8 cellular contexts compared by ENCODE assay signal in the genomic region with DNA sequence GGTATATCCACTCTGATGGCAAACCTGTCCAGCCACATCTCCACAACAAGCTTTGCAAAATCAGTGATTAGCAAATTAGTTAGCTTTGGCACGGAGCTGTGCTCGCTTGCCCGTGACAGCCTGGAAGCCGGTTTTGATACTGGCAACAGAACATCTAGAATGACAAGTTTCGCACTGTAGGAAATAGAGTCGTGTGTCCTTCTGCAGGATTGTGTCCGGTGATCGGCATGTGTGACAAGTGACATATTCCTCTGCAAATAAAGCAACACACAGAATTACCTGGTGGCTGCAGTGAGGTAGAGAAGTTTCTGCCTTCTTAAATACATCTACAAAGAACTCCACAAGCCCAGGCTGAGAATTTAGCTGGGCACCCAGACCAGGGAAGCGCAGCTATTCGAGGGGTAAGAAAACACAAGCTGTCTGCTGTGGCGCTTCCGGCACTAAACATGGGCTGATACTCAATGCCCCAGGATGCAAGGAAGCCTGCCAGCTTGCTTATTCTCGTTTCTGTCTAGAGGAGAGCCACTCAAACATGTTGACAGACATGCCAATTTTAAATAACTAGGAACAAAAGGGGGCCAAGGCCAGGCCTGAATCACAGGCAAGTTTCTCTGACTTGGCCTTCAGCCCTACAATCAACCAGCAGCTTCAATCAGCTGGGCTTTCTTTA. TPM values are rescaled to one million over a fixed set of nuclear protein-coding genes. Genes with fewer than 3 reads are reported as not detected.
DNase-seq lines count a peak whose midpoint lies in the region; TF ChIP-seq lines count a peak whose summit lies in the region.

No MANE protein-coding gene starts in this region.

- H3K36me3 Mint-ChIP-seq in neural progenitor cell = peaks cover 49% of the 10 kb centered on the region

- H3K4me1 ChIP-seq in neural progenitor cell = no peaks in the 10 kb centered on the region

- TF ChIP-seq CTCF in neural progenitor cell (IDR thresholded peaks at IDR 0.05) = no peak

- H3K4me2 ChIP-seq in neural progenitor cell = no peak overlapping the region

- no peaks in the 10 kb centered on the region for H3K9me3 Mint-ChIP-seq in neural progenitor cell

- H3K79me2 ChIP-seq in neural progenitor cell (ENCODE audit: low read depth) = no peaks in the 10 kb centered on the region

- no peaks in the 10 kb centered on the region for H3K27me3 Mint-ChIP-seq in neural progenitor cell (ENCODE audit: insufficient read depth, low read depth)

- H3K36me3 ChIP-seq in neural progenitor cell = peaks cover 19% of the 10 kb centered on the region

- H3F3A ChIP-seq in neural progenitor cell (ENCODE audit: low read depth) = peaks cover 44% of the 10 kb centered on the region

- no peaks in the 10 kb centered on the region for H3K4me1 Mint-ChIP-seq in neural progenitor cell

- H3K27ac ChIP-seq in neural progenitor cell = peak overlapping the region; percentile 0

- H3K9me3 ChIP-seq in neural progenitor cell (ENCODE audit: low read depth) = no peaks in the 10 kb centered on the region

- H3K9ac ChIP-seq in neural progenitor cell = no peak overlapping the region

- no peak overlapping the region for H2AFZ ChIP-seq in neural progenitor cell (replicated peaks)

- peak; percentile 54 for DNase-seq in DMS153 (lab: John Stamatoyannopoulos, UW)
- DNase-seq in DMS153 treated with DMSO at 0.1 percent for 48 hours (lab: John Stamatoyannopoulos, UW; ENCODE audit: unreplicated experiment) = no peak
- peak; percentile 12 for DNase-seq in NCI-H2081 treated with DMSO at 0.1 percent for 48 hours (lab: John Stamatoyannopoulos, UW)
- DNase-seq in cerebellum (ENCODE audit: low spot score) = peak; percentile 35
- DNase-seq in neural progenitor cell (ENCODE audit: low spot score) = no peak
- DNase-seq in KG1 (lab: John Stamatoyannopoulos, UW) = no peak
- DNase-seq in activated gamma-delta T cell treated with Interleukin-2 at 50 U/mL for 16 hours = no peak
- no peak for DNase-seq in AML-193 (lab: John Stamatoyannopoulos, UW)

- no peaks in the 10 kb centered on the region for H3K27me3 ChIP-seq in neural progenitor cell

- H3K4me3 ChIP-seq in neural progenitor cell = no peak overlapping the region

- H3K27ac Mint-ChIP-seq in neural progenitor cell = no peak overlapping the region

- no peak overlapping the region for H3K4me3 Mint-ChIP-seq in neural progenitor cell

- H4K20me1 ChIP-seq in neural progenitor cell (ENCODE audit: low read depth) = peaks cover 7% of the 10 kb centered on the region

RNA-seq across cellular contexts. Expression of gene EIF2S2, which starts 22.3 kb away (rescaled TPM):
- total RNA-seq in cerebellum (27.2 TPM), neural progenitor cell (ENCODE audit: low replicate concordance) (71.0 and 114 TPM in 2 replicates)

Comparison
In these comparisons a context has a peak if more than half of its experiments do, and no peak if none do; other contexts are left out.
1. DNase-seq: peak in DMS153 (single experiment), NCI-H2081 treated with DMSO at 0.1 percent for 48 hours (single experiment) and cerebellum (single experiment); none in DMS153 treated with DMSO at 0.1 percent for 48 hours (single experiment), neural progenitor cell (single experiment), KG1 (single experiment), activated gamma-delta T cell treated with Interleukin-2 at 50 U/mL for 16 hours (single experiment) and AML-193 (0 of 2).